ENCODE assay signal across 24 cellular contexts in genomic region chr5:54860321-54860720, GRCh38.
"Had no signal": no experiment of that assay in that cellular context is flagged by ENCODE, and none has a peak within 500 bp of the region (broad histone marks: within the 10 kb centered on the region; RNA-seq: fewer than 3 reads in every experiment).

No MANE protein-coding gene starts in this region.

- H3K4me3 ChIP-seq: esophagus muscularis mucosa, gastrocnemius medialis, left lung, tibial artery had no signal

- H3K9me3 ChIP-seq: gastrocnemius medialis had no signal

- ATAC-seq: activated CD8-positive, alpha-beta T cell treated with anti-CD3 and anti-CD28 coated beads for 36 hours; activated T-helper 17 cell treated with anti-CD3 and anti-CD28 coated beads, Interleukin-2, amount 50 U/mL, for 72 hours; gastrocnemius medialis; left lung; stimulated activated naive CD8-positive, alpha-beta T cell treated with anti-CD3 and anti-CD28 coated beads, Interleukin-15, Interleukin-2, amounts not matched to agents 100 U/mL and 50 U/mL, for 24 hours; T-cell had no signal

- FAIRE-seq: urothelium cell line had no signal

- H3K4me1 ChIP-seq: gastrocnemius medialis had no signal

- H3K36me3 ChIP-seq: esophagus muscularis mucosa, gastrocnemius medialis, left lung, tibial artery had no signal

- DNase-seq: activated CD4-positive, alpha-beta T cell treated with anti-CD3 and anti-CD28 coated beads for 48 hours; activated CD4-positive, CD25-positive, alpha-beta regulatory T cell; activated CD8-positive, alpha-beta T cell treated with anti-CD3 and anti-CD28 coated beads for 36 hours; activated naive CD4-positive, alpha-beta T cell; activated naive CD8-positive, alpha-beta T cell treated with anti-CD3 and anti-CD28 coated beads for 36 hours; activated T-cell treated with anti-CD3 and anti-CD28 coated beads, Interleukin-2, amount 50 U/mL, for 1 hour; cerebellar nuclear complex; effector CD8-positive, alpha-beta T cell; gastrocnemius medialis; head of caudate nucleus; left lung; occipital lobe; posterior cingulate gyrus; retina; stimulated activated CD4-positive, alpha-beta T cell treated with anti-CD3 and anti-CD28 coated beads, Interleukin-12 subunit alpha, Interleukin-12 subunit beta, amount 100 ng/mL, for 4 hours; stimulated activated CD4-positive, alpha-beta T cell treated with anti-CD3 and anti-CD28 coated beads, Interleukin-1b, Interleukin-23, amount 100 ng/mL, for 48 hours; stimulated activated naive CD8-positive, alpha-beta T cell treated with anti-CD3 and anti-CD28 coated beads, Interleukin-15, Interleukin-2, amounts not matched to agents 100 U/mL and 50 U/mL, for 24 hours; substantia nigra; T-cell; T-helper 9 cell; tibial artery had no signal

- H3K27ac ChIP-seq: gastrocnemius medialis, left lung had no signal

- H3K27me3 ChIP-seq: esophagus muscularis mucosa, gastrocnemius medialis, left lung, tibial artery had no signal
